In the genomic region with DNA sequence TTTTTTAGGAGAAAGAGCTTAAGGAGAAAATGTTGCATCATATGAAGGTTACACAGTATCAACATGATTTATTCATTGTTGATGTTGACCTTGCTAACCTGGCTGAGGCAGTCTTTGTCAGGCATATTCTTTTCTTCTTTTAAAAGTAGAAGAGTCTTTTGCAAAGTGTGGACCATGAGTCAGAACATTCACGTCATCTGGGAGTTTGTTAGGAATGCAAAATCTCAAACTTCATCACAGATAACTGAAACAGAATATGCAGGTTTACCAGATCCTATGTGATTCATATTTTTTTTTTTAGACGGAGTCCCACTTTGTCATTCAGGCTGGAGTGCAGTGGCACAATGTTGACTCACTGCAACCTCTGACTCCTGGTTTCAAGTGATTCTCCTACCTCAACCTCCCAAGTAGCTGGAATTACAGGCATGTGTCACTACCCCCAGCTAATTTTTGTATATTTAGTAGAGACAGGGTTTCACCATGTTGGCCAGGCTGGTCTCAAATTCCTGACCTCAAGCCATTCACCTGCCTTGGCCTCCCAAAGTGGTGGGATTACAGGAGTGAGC, we compare ENCODE assay signal across 12 cellular contexts.
A peak's percentile ranks its signal among the peaks of the same experiment; 100 is the strongest.
DNase-seq lines count a peak whose midpoint lies in the region; ATAC-seq and TF ChIP-seq lines count a peak whose summit lies in the region.
"Had no signal": no experiment of that assay in that cellular context is flagged by ENCODE, and none has a peak within 500 bp of the region (broad histone marks: within the 10 kb centered on the region; RNA-seq: fewer than 3 reads in every experiment).

No MANE protein-coding gene starts in this region.

- H3K4me3 Mint-ChIP-seq in activated CD4-positive, alpha-beta memory T cell treated with anti-CD3 and anti-CD28 coated beads, Interleukin-2, amount 10 ng/mL, durations not matched to agents 7 days and 5 days: no peak overlapping the region
- H3K4me3 Mint-ChIP-seq in CD14-positive monocyte: no peak overlapping the region
- H3K4me3 Mint-ChIP-seq: activated CD4-positive, alpha-beta T cell treated with anti-CD3 and anti-CD28 coated beads, Interleukin-2, amount 10 ng/mL, durations not matched to agents 24 days and 14 days; brain had no signal

- H3K4me3 ChIP-seq in epithelial cell of esophagus (ENCODE audit: low read length): no peak overlapping the region
- no peak overlapping the region for H3K4me3 ChIP-seq in BE2C (ENCODE audit: low read depth, low read length)

- no peaks in the 10 kb centered on the region for H3K4me1 ChIP-seq in BE2C

- H3K9me3 ChIP-seq in BE2C: no peaks in the 10 kb centered on the region

- no peaks in the 10 kb centered on the region for H3K27me3 ChIP-seq in BE2C

- H3K36me3 ChIP-seq in BE2C: no peaks in the 10 kb centered on the region

- no peaks in the 10 kb centered on the region for H3K4me1 Mint-ChIP-seq in activated CD4-positive, alpha-beta memory T cell treated with anti-CD3 and anti-CD28 coated beads, Interleukin-2, amount 10 ng/mL, durations not matched to agents 7 days and 5 days
- H3K4me1 Mint-ChIP-seq in CD14-positive monocyte: no peaks in the 10 kb centered on the region
- H3K4me1 Mint-ChIP-seq: activated CD4-positive, alpha-beta T cell treated with anti-CD3 and anti-CD28 coated beads, Interleukin-2, amount 10 ng/mL, durations not matched to agents 24 days and 14 days; brain had no signal

- no peak for TF ChIP-seq CTCF in epithelial cell of esophagus (IDR thresholded peaks at IDR 0.05; ENCODE audit: insufficient read depth, low read depth, low read length, missing control alignments)
- no peak for TF ChIP-seq CTCF in omental fat pad (IDR thresholded peaks at IDR 0.05)
- TF ChIP-seq CTCF in BE2C (IDR thresholded peaks at IDR 0.05; ENCODE audit: low read depth, low read length): no peak
- TF ChIP-seq CTCF in CD14-positive monocyte (IDR thresholded peaks at IDR 0.05): no peak

- POLR2A ChIA-PET in activated CD4-positive, alpha-beta memory T cell treated with anti-CD3 and anti-CD28 coated beads, Interleukin-2, amount 10 ng/mL, durations not matched to agents 7 days and 5 days (lab: Charles Lee): no interaction called here

- peak; percentile 78 for ATAC-seq in omental fat pad (ENCODE audit: low FRiP score)

- H3K9me3 Mint-ChIP-seq in activated CD4-positive, alpha-beta memory T cell treated with anti-CD3 and anti-CD28 coated beads, Interleukin-2, amount 10 ng/mL, durations not matched to agents 7 days and 5 days: peaks cover 4% of the 10 kb centered on the region
- H3K9me3 Mint-ChIP-seq in CD14-positive monocyte: peaks cover 0 to 6% (median 4%) of the 10 kb centered on the region in 7 donors

- no peak overlapping the region for H3K27ac Mint-ChIP-seq in activated CD4-positive, alpha-beta memory T cell treated with anti-CD3 and anti-CD28 coated beads, Interleukin-2, amount 10 ng/mL, durations not matched to agents 7 days and 5 days
- no peak overlapping the region for H3K27ac Mint-ChIP-seq in CD14-positive monocyte
- H3K27ac Mint-ChIP-seq: activated CD4-positive, alpha-beta T cell treated with anti-CD3 and anti-CD28 coated beads, Interleukin-2, amount 10 ng/mL, durations not matched to agents 24 days and 14 days; brain had no signal

- CTCF ChIA-PET in activated CD4-positive, alpha-beta memory T cell treated with anti-CD3 and anti-CD28 coated beads, Interleukin-2, amount 10 ng/mL, durations not matched to agents 7 days and 5 days (lab: Charles Lee): no interaction called here

- intact Hi-C loops in CD14-positive monocyte (cut with micrococcal nuclease): no loop called here

- no peaks in the 10 kb centered on the region for H3K36me3 Mint-ChIP-seq in activated CD4-positive, alpha-beta memory T cell treated with anti-CD3 and anti-CD28 coated beads, Interleukin-2, amount 10 ng/mL, durations not matched to agents 7 days and 5 days (ENCODE audit: low read depth)
- no peaks in the 10 kb centered on the region for H3K36me3 Mint-ChIP-seq in CD14-positive monocyte
- H3K36me3 Mint-ChIP-seq: brain had no signal

- DNase-seq in EH (ENCODE audit: low read depth) (peak; percentile 89), NCI-H226 (peak; percentile 84), epithelial cell of esophagus (ENCODE audit: low read depth) (peak; percentile 89), omental fat pad (ENCODE audit: low spot score) (no peak), BE2C (no peak), CD14-positive monocyte (ENCODE audit: low spot score) (no peak), DMS153 (lab: John Stamatoyannopoulos, UW) (no peak)
- DNase-seq in activated CD4-positive, alpha-beta memory T cell treated with anti-CD3 and anti-CD28 coated beads, Interleukin-2, amount 10 ng/mL, durations not matched to agents 7 days and 5 days: no peak
- DNase-seq: activated CD4-positive, alpha-beta T cell treated with anti-CD3 and anti-CD28 coated beads, Interleukin-2, amount 10 ng/mL, durations not matched to agents 24 days and 14 days; mesendoderm; NCI-H187 treated with DMSO at 0.1 percent for 48 hours had no signal

- H3K27me3 Mint-ChIP-seq in activated CD4-positive, alpha-beta memory T cell treated with anti-CD3 and anti-CD28 coated beads, Interleukin-2, amount 10 ng/mL, durations not matched to agents 7 days and 5 days: no peaks in the 10 kb centered on the region
- no peaks in the 10 kb centered on the region for H3K27me3 Mint-ChIP-seq in CD14-positive monocyte (ENCODE audit: low read depth in 3 of 3)
- H3K27me3 Mint-ChIP-seq: activated CD4-positive, alpha-beta T cell treated with anti-CD3 and anti-CD28 coated beads, Interleukin-2, amount 10 ng/mL, durations not matched to agents 24 days and 14 days had no signal

Comparison
In these comparisons a context has a peak if more than half of its experiments do, and no peak if none do; other contexts are left out.
1. DNase-seq: peak in EH (single experiment), NCI-H226 (single experiment) and epithelial cell of esophagus (single experiment); none in omental fat pad (single experiment), BE2C (single experiment), activated CD4-positive, alpha-beta memory T cell treated with anti-CD3 and anti-CD28 coated beads, Interleukin-2, amount 10 ng/mL, durations not matched to agents 7 days and 5 days (single experiment), CD14-positive monocyte (single experiment) and DMS153 (single experiment).